Comparison of ENCODE assay signal across 9 cellular contexts in the genomic region with DNA sequence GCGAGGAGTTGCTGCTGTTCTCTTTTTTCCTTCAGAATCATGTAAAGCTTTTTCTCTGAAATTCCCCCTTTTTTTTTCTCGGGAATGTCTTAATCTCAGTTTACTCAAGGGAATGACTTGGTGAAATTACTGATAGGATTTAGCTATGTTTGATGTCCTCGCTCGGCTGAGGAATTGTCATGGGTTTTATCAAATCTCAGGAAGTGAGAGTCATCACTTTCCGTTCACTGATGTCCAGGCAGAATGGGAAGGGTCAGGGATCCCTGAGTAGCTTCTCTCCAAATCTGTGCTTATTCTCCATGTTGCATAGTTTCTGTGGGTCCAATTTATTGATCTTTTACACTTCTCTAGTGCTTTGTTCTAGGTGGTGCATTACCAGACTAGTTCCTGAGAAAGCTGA. TPM values are rescaled to one million over a fixed set of nuclear protein-coding genes. Genes with fewer than 3 reads are reported as not detected.
DNase-seq lines count a peak whose midpoint lies in the region; ATAC-seq and TF ChIP-seq lines count a peak whose summit lies in the region.
"Had no signal": no experiment of that assay in that cellular context is flagged by ENCODE, and none has a peak within 500 bp of the region (broad histone marks: within the 10 kb centered on the region; RNA-seq: fewer than 3 reads in every experiment).

No MANE protein-coding gene starts in this region.

- H3F3A ChIP-seq in SK-N-SH (replicated peaks; ENCODE audit: insufficient read depth) = no peaks in the 10 kb centered on the region

- TF ChIP-seq EP300 in SK-N-SH (IDR thresholded peaks at IDR 0.05; ENCODE audit: borderline replicate concordance in 1 of 2, low read depth in 1 of 2, low read length in 1 of 2) = no peak

- no peak overlapping the region for H3K27ac ChIP-seq in SK-N-SH (ENCODE audit: low read depth in 2 of 2, low read length in 1 of 2)

- POLR2A ChIA-PET in SK-N-SH (lab: Yijun Ruan, JAX) = no interaction called here

- peak overlapping the region; percentile 29 for H3K4me3 ChIP-seq in GM08714 (ENCODE audit: low read length)
- no peak overlapping the region for H3K4me3 ChIP-seq in fibroblast of mammary gland (ENCODE audit: control insufficient read depth, low read depth, low read length)
- H3K4me3 ChIP-seq in skeletal muscle satellite cell (ENCODE audit: low read length) = no peak overlapping the region
- no peak overlapping the region for H3K4me3 ChIP-seq in SK-N-SH (ENCODE audit: low read depth in 2 of 2, low read length in 1 of 2)

- peak overlapping the region; percentile 93 for H3K27ac Mint-ChIP-seq in T-helper 17 cell

- 91% methylated on average over 5 of the region's 5 CpGs for WGBS in SK-N-SH (ENCODE audit: low lambda C conversion rate)

- H3K36me3 Mint-ChIP-seq in T-helper 17 cell (ENCODE audit: low read depth) = no peaks in the 10 kb centered on the region

- no peaks in the 10 kb centered on the region for H3K9me3 ChIP-seq in T-helper 17 cell (ENCODE audit: control insufficient read depth, low read length, poor library complexity, severe bottlenecking)
- H3K9me3 ChIP-seq in skeletal muscle satellite cell (replicated peaks; ENCODE audit: low read length) = no peaks in the 10 kb centered on the region
- no peaks in the 10 kb centered on the region for H3K9me3 ChIP-seq in SK-N-SH

- CTCF ChIA-PET in SK-N-SH (lab: Yijun Ruan, JAX) = interaction anchor here (0.9 to 2.2 kb wide), 5 partner anchors 11 to 62 kb away, joined by 3 to 23 read pairs (median 9); no protein-coding TSS in a partner anchor

- H3K27me3 ChIP-seq in skeletal muscle satellite cell (ENCODE audit: control insufficient read depth, insufficient read depth, low read length) (no peaks in the 10 kb centered on the region), SK-N-SH (ENCODE audit: insufficient read depth) (no peaks in the 10 kb centered on the region)

- peaks cover 28% of the 10 kb centered on the region for H3K4me1 Mint-ChIP-seq in T-helper 17 cell

- H3K79me2 ChIP-seq in SK-N-SH (ENCODE audit: insufficient read depth) = peaks cover 78% of the 10 kb centered on the region

- TF ChIP-seq RAD21 in SK-N-SH (IDR thresholded peaks at IDR 0.05; ENCODE audit: low read length) = no peak

- TF ChIP-seq CTCF in fibroblast of mammary gland (conservative IDR thresholded peaks at IDR 0.05; ENCODE audit: control insufficient read depth, insufficient read depth, low read depth, low read length) (no peak), SK-N-SH (IDR thresholded peaks at IDR 0.05) (no peak)

- H3K36me3 ChIP-seq in skeletal muscle satellite cell (ENCODE audit: insufficient read depth, low read length) (peaks cover 39% of the 10 kb centered on the region), SK-N-SH (replicated peaks in 1 of 2; ENCODE audit: control insufficient read depth in 1 of 2, insufficient read depth in 2 of 2, low read length in 1 of 2) (peaks cover 0 to 13% of the 10 kb centered on the region in 2 experiments)

- ATAC-seq in T-helper 17 cell (no peak), HG03159 (IDR thresholded peaks at IDR 0.05; ENCODE audit: unreplicated experiment) (no peak), left colon (no peak), HG03439 (IDR thresholded peaks at IDR 0.05; ENCODE audit: unreplicated experiment) (no peak)

- no peak for DNase-seq in T-helper 17 cell
- DNase-seq in fibroblast of mammary gland (ENCODE audit: low read depth) = peak; percentile 30
- no peak for DNase-seq in SK-N-SH
- no peak for DNase-seq in left colon
- DNase-seq: activated CD4-positive, alpha-beta T cell treated with anti-CD3 and anti-CD28 coated beads for 4 hours had no signal

- H3K9me2 ChIP-seq in SK-N-SH = no peaks in the 10 kb centered on the region

- peak overlapping the region; percentile 81 for H3K4me3 Mint-ChIP-seq in T-helper 17 cell

- peaks cover 2% of the 10 kb centered on the region; the same call in 1 of the 2 replicates for H4K20me1 ChIP-seq in SK-N-SH (ENCODE audit: insufficient read depth)

- intact Hi-C loops in left colon (cut with DNase I, micrococcal nuclease) = no loop called here

- no peak overlapping the region for H2AFZ ChIP-seq in SK-N-SH (ENCODE audit: low read depth)

- H3K27me3 Mint-ChIP-seq in T-helper 17 cell = no peaks in the 10 kb centered on the region

- H3K9ac ChIP-seq in skeletal muscle satellite cell (ENCODE audit: low read depth, low read length) = peak overlapping the region; percentile 13
- H3K9ac ChIP-seq in SK-N-SH = no peak overlapping the region

- peaks cover 15% of the 10 kb centered on the region for H3K4me1 ChIP-seq in skeletal muscle satellite cell (ENCODE audit: control insufficient read depth, insufficient read depth, low read length)
- H3K4me1 ChIP-seq in SK-N-SH (ENCODE audit: control insufficient read depth in 1 of 2, insufficient read depth in 2 of 2, low read depth in 1 of 2, low read length in 1 of 2) = peaks cover 0 to 5% of the 10 kb centered on the region in 2 experiments; a peak in 3 of 4 replicates

- no peak overlapping the region for H3K4me2 ChIP-seq in skeletal muscle satellite cell (ENCODE audit: low read length)
- no peak overlapping the region; the same call in 1 of the 2 replicates for H3K4me2 ChIP-seq in SK-N-SH

TF ChIP-seq in SK-N-SH, 30 proteins besides CTCF, POLR2A, EP300 and RAD21:
- no peak for TF ChIP-seq MAX (IDR thresholded peaks at IDR 0.05; ENCODE audit: low read depth)
- TF ChIP-seq FOSL2 (IDR thresholded peaks at IDR 0.05; ENCODE audit: borderline replicate concordance, low read depth) = no peak
- no peak for TF ChIP-seq CHD2 (IDR thresholded peaks at IDR 0.05; ENCODE audit: low read length, partially characterized antibody)
- TF ChIP-seq MEF2A (IDR thresholded peaks at IDR 0.05; ENCODE audit: borderline replicate concordance, low read depth) = no peak
- TF ChIP-seq RXRA (IDR thresholded peaks at IDR 0.05; ENCODE audit: borderline replicate concordance, low read depth) = no peak

RNA-seq across cellular contexts. Expression of gene IGSF6, which starts 6.3 kb away (rescaled TPM):
- total RNA-seq in T-helper 17 cell (1 to 10 TPM in 1 of 2 donors, under 1 TPM in 1; 0.39 to 1.6 TPM), left colon (1 to 10 TPM; 1.1 to 5.2 TPM)
- not detected in 2 replicates for total RNA-seq in skeletal muscle satellite cell (2012; rRNA removed)
- not detected in 2 replicates for polyA plus RNA-seq in SK-N-SH (2012; rRNA removed)
- not detected in 2 replicates for polyA plus RNA-seq in SK-N-SH (2012; cell fraction: cytosol; rRNA removed)
- not detected in 2 replicates for polyA plus RNA-seq in SK-N-SH (2012; cell fraction: nucleus; rRNA removed)

RNA-seq across cellular contexts. Expression of gene OTOA, which starts 17.7 kb away (rescaled TPM):
- under 1 TPM; 0.10 to 0.16 TPM for total RNA-seq in T-helper 17 cell
- total RNA-seq in skeletal muscle satellite cell (2012; rRNA removed) = not detected in 2 replicates
- polyA plus RNA-seq in SK-N-SH (2012; rRNA removed) = 0.02 TPM in 2 replicates
- polyA plus RNA-seq in SK-N-SH (2012; cell fraction: cytosol; rRNA removed) = 0.01 and 0.04 TPM in 2 replicates
- polyA plus RNA-seq in SK-N-SH (2012; cell fraction: nucleus; rRNA removed) = 0.10 and 0.29 TPM in 2 replicates
- total RNA-seq in left colon = under 1 TPM in 1 of 2 donors, not detected in 1; 0.11 TPM

RNA-seq across cellular contexts. Expression of gene METTL9, which starts 46.7 kb away (rescaled TPM):
- total RNA-seq in T-helper 17 cell (10 to 100 TPM; 79.0 to 80.3 TPM), left colon (10 to 100 TPM; 69.1 to 79.0 TPM)
- 218 and 323 TPM in 2 replicates for total RNA-seq in skeletal muscle satellite cell (2012; rRNA removed)
- 70.7 and 82.9 TPM in 2 replicates for polyA plus RNA-seq in SK-N-SH (2012; rRNA removed)
- 108 and 115 TPM in 2 replicates for polyA plus RNA-seq in SK-N-SH (2012; cell fraction: cytosol; rRNA removed)
- polyA plus RNA-seq in SK-N-SH (2012; cell fraction: nucleus; rRNA removed) = 28.0 and 48.3 TPM in 2 replicates
